In genomic region chr18:45670281-45670962, GRCh38 we compare ENCODE assay signal across 10 cellular contexts. TPM values are rescaled to one million over a fixed set of nuclear protein-coding genes. Genes with fewer than 3 reads are reported as not detected.
A peak's percentile ranks its signal among the peaks of the same experiment; 100 is the strongest.
DNase-seq lines count a peak whose midpoint lies in the region; ATAC-seq and TF ChIP-seq lines count a peak whose summit lies in the region.
"Had no signal": no experiment of that assay in that cellular context is flagged by ENCODE, and none has a peak within 500 bp of the region (broad histone marks: within the 10 kb centered on the region; RNA-seq: fewer than 3 reads in every experiment).

No MANE protein-coding gene starts in this region.

- no peaks in the 10 kb centered on the region for H3K9me3 Mint-ChIP-seq in MCF 10A (ENCODE audit: unreplicated experiment)
- H3K9me3 Mint-ChIP-seq in effector memory CD8-positive, alpha-beta T cell = no peaks in the 10 kb centered on the region

- intact Hi-C loops in MCF 10A (cut with micrococcal nuclease) (no loop called here), breast epithelium (cut with DNase I; ENCODE audit: low total_unique reads) (no loop called here)

- H3K4me1 Mint-ChIP-seq in MCF 10A (ENCODE audit: insufficient read depth, unreplicated experiment) (peaks cover 12% of the 10 kb centered on the region), T-helper 17 cell (peaks cover 43% of the 10 kb centered on the region)
- H3K4me1 Mint-ChIP-seq in effector memory CD8-positive, alpha-beta T cell (ENCODE audit: low read depth in 2 of 2) = peaks cover 30 to 39% of the 10 kb centered on the region in 2 donors

- DNase-seq in MCF 10A (ENCODE audit: unreplicated experiment) (peak; percentile 41), breast epithelium (ENCODE audit: low spot score in 2 of 2) (no peak), T-helper 17 cell (no peak), superior temporal gyrus (ENCODE audit: extremely low spot score) (no peak)
- peak; percentile 24 to 47 (median 32) for DNase-seq in effector memory CD8-positive, alpha-beta T cell
- peak; percentile 51 for DNase-seq in stimulated activated CD4-positive, alpha-beta T cell treated with anti-CD3 and anti-CD28 coated beads, Interleukin-4, amount 100 ng/mL, for 1 hour

- no peak overlapping the region for H3K27ac ChIP-seq in breast epithelium
- H3K27ac ChIP-seq: C4-2B had no signal

- no peaks in the 10 kb centered on the region for H3K4me1 ChIP-seq in breast epithelium

- CTCF ChIA-PET in MCF 10A (lab: Yijun Ruan, JAX) = interaction anchor here (1.0 to 1.5 kb wide), 5 partner anchors 8 to 210 kb away, joined by 3 to 7 read pairs (median 4); no protein-coding TSS in a partner anchor

- no peaks in the 10 kb centered on the region for H3K27me3 ChIP-seq in breast epithelium

- no peak for TF ChIP-seq POLR2A in breast epithelium (IDR thresholded peaks at IDR 0.05)

- H3K36me3 Mint-ChIP-seq in MCF 10A (ENCODE audit: insufficient read depth, unreplicated experiment) (no peaks in the 10 kb centered on the region), T-helper 17 cell (ENCODE audit: low read depth) (no peaks in the 10 kb centered on the region)
- H3K36me3 Mint-ChIP-seq in effector memory CD8-positive, alpha-beta T cell (ENCODE audit: insufficient read depth) = no peaks in the 10 kb centered on the region

- H3K27me3 Mint-ChIP-seq in MCF 10A (ENCODE audit: insufficient read depth, unreplicated experiment) (no peaks in the 10 kb centered on the region), T-helper 17 cell (peaks cover 5% of the 10 kb centered on the region)
- no peaks in the 10 kb centered on the region for H3K27me3 Mint-ChIP-seq in effector memory CD8-positive, alpha-beta T cell

- POLR2A ChIA-PET in MCF 10A (lab: Yijun Ruan, JAX) = interaction anchor here (1.2 kb wide), 1 partner anchor 16 kb away, joined by 3 read pairs; no protein-coding TSS in a partner anchor

- no peaks in the 10 kb centered on the region for H3K36me3 ChIP-seq in breast epithelium

- H3K4me3 Mint-ChIP-seq in MCF 10A (ENCODE audit: unreplicated experiment) (no peak overlapping the region), T-helper 17 cell (peak overlapping the region; percentile 49)
- H3K4me3 Mint-ChIP-seq in effector memory CD8-positive, alpha-beta T cell = peak overlapping the region; percentile 52 to 59

- H3K27ac Mint-ChIP-seq in MCF 10A (ENCODE audit: low read depth, unreplicated experiment) (no peak overlapping the region), T-helper 17 cell (peak overlapping the region; percentile 63)
- peak overlapping the region; percentile 88 to 96 for H3K27ac Mint-ChIP-seq in effector memory CD8-positive, alpha-beta T cell

- BruUV-seq in MCF 10A (replicated peaks; lab: Mats Ljungman, UMichigan) = no TSS peak

- TF ChIP-seq CTCF in MCF 10A (IDR thresholded peaks at IDR 0.05; ENCODE audit: unreplicated experiment) = no peak
- no peak for TF ChIP-seq CTCF in breast epithelium (IDR thresholded peaks at IDR 0.05)

- no peaks in the 10 kb centered on the region for H3K9me3 ChIP-seq in breast epithelium
- no peaks in the 10 kb centered on the region for H3K9me3 ChIP-seq in T-helper 17 cell (ENCODE audit: control insufficient read depth, low read length, poor library complexity, severe bottlenecking)

- peak overlapping the region in 1 of 3 donors; percentile 37 for H3K4me3 ChIP-seq in breast epithelium

- ATAC-seq in T-helper 17 cell = peak; percentile 67
- ATAC-seq in effector memory CD8-positive, alpha-beta T cell (replicated peaks) = peak; percentile 81
- ATAC-seq in GM19023 (IDR thresholded peaks at IDR 0.05; ENCODE audit: unreplicated experiment) = no peak
- ATAC-seq in HG02973 (IDR thresholded peaks at IDR 0.05; ENCODE audit: unreplicated experiment) = no peak

RNA-seq across cellular contexts. Expression of gene SLC14A1, which starts 53.6 kb away (rescaled TPM):
- not detected in 2 replicates for total RNA-seq in MCF 10A (2022)
- total RNA-seq in breast epithelium = 1 to 10 TPM in 2 of 3 donors, under 1 TPM in 1; 0.64 to 2.6 (median 2.3) TPM
- total RNA-seq in T-helper 17 cell = 1 to 10 TPM; 8.0 to 9.8 TPM

RNA-seq across cellular contexts. Expression of gene SLC14A2, which starts 55.1 kb away (rescaled TPM):
- total RNA-seq in MCF 10A (2022) = not detected in 2 replicates
- total RNA-seq in breast epithelium = 1 to 10 TPM in 1 of 3 donors, not detected in 2; 2.1 TPM
- total RNA-seq in T-helper 17 cell = under 1 TPM in 1 of 2 donors, not detected in 1; 0.05 TPM
- total RNA-seq: skeletal muscle tissue had no signal

Comparison
In these comparisons a context has a peak if more than half of its experiments do, and no peak if none do; other contexts are left out.
1. DNase-seq: peak in MCF 10A (single experiment), effector memory CD8-positive, alpha-beta T cell (3 of 3) and stimulated activated CD4-positive, alpha-beta T cell treated with anti-CD3 and anti-CD28 coated beads, Interleukin-4, amount 100 ng/mL, for 1 hour (single experiment); none in breast epithelium (0 of 2), T-helper 17 cell (0 of 3) and superior temporal gyrus (single experiment).
2. ATAC-seq: peak in T-helper 17 cell (single experiment) and effector memory CD8-positive, alpha-beta T cell (single experiment); none in GM19023 (single experiment) and HG02973 (single experiment).